Comparison of ENCODE assay signal across 21 cellular contexts in genomic region chrX:73767017-73767416, GRCh38.
"Had no signal": no experiment of that assay in that cellular context is flagged by ENCODE, and none has a peak within 500 bp of the region (broad histone marks: within the 10 kb centered on the region; RNA-seq: fewer than 3 reads in every experiment).

No MANE protein-coding gene starts in this region.

- H3K27ac ChIP-seq: epithelial cell of prostate, gastrocnemius medialis, lower lobe of right lung, prostate gland, sigmoid colon, stomach, thyroid gland had no signal

- H3K9me3 ChIP-seq: gastrocnemius medialis, lower lobe of right lung, prostate gland, sigmoid colon, thyroid gland had no signal

- H3K4me1 ChIP-seq: gastrocnemius medialis, lower lobe of right lung, prostate gland, sigmoid colon, stomach, thyroid gland had no signal

- H3K36me3 ChIP-seq: gastrocnemius medialis, lower lobe of right lung, prostate gland, sigmoid colon, stomach, thyroid gland had no signal

- DNase-seq: effector CD8-positive, alpha-beta T cell; endodermal cell; foreskin fibroblast; gastrocnemius medialis; head of caudate nucleus; left ventricle myocardium superior; lower lobe of right lung; naive thymus-derived CD8-positive, alpha-beta T cell; nephron progenitor cell; nucleus accumbens; right cardiac atrium; sigmoid colon; stimulated activated CD4-positive, alpha-beta T cell treated with anti-CD3 and anti-CD28 coated beads, Interleukin-2, amount 100 ng/mL, for 24 hours; stimulated activated CD4-positive, alpha-beta T cell treated with anti-CD3 and anti-CD28 coated beads, Interleukin-4, amount 100 ng/mL, for 24 hours; stimulated activated naive CD4-positive, alpha-beta T cell treated with Interleukin-2 at 50 U/mL for 16 hours; stomach; thyroid gland had no signal

- H3K4me3 ChIP-seq: gastrocnemius medialis, lower lobe of right lung, prostate gland, sigmoid colon, stomach, thyroid gland had no signal

- H3K27me3 ChIP-seq: sigmoid colon, thyroid gland had no signal

- ATAC-seq: esophagus mucosa; gastrocnemius medialis; left ventricle myocardium superior; lower lobe of right lung; naive thymus-derived CD8-positive, alpha-beta T cell; right cardiac atrium; stimulated activated effector memory CD8-positive, alpha-beta T cell treated with anti-CD3 and anti-CD28 coated beads, Interleukin-12 subunit alpha, Interleukin-12 subunit beta, amount 100 ng/mL, for 72 hours had no signal
